In the genomic region with DNA sequence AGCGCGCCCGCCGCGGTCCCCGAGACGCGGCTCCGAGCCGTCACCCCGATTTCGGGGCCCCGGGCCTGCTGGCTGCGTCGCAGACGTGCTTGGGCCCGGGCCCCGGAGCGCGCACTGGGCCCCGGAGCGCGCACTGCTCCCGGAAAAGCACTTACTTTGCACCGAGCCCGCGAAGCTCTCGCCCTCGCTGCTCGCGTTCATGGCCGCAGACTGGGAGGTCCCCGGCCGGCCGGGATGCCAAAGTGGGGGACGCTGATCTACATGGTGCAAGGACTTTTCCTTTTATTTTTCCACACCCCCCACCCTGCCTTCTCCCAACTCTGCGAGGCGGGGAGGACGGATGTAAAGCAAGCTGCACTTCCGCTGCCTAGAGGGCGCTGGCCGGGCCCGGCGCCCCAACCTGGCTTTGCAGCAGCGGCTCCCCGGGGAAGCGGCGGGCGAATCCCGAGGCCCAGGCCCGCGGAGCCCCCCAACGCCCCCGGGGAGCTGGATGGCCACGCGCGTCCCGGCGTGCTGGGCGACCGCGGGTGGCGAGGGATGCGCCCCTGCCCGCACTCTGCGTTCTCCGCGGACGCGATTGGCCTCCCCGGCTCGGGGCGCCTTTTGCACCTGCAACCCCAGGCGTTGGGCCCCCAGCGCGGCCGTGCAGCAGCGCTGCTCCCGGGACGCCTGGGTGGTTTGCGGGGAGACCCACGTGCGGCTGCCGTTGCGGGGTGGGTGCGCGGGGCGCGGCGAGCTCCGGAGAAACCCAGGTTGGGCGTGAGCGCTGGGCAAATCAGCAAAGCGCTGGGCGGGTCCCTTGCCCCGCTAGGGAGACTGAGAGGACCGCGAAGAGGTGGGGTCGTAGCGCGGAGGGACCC, we compare ENCODE assay signal across 8 cellular contexts. TPM values are rescaled to one million over a fixed set of nuclear protein-coding genes. Genes with fewer than 3 reads are reported as not detected.
DNase-seq lines count a peak whose midpoint lies in the region; ATAC-seq lines count a peak whose summit lies in the region.

A gene (minus strand): TSS at position 344 of the 860 bp plus-strand sequence. CDS start 143 bp downstream, at position 201.

- peak within 1 kb of the TSS; percentile 79 for H3K4me3 ChIP-seq in CD8-positive, alpha-beta memory T cell (ENCODE audit: low read length)

- H3K27me3 Mint-ChIP-seq in CD8-positive, alpha-beta memory T cell, result no peaks in the 10 kb centered on the region

- in situ Hi-C loops in endometrial microvascular endothelial cells (cut with HindIII; ENCODE audit: inconsistent ontology term, low pct_unique_long_range_greater_than_20kb, low sequenced_read_pairs), result no loop called here

- peak; percentile 76 for ATAC-seq in GM19395 (IDR thresholded peaks at IDR 0.05; ENCODE audit: unreplicated experiment)
- peak; percentile 69 for ATAC-seq in HG03558 (IDR thresholded peaks at IDR 0.05; ENCODE audit: extremely low read depth, unreplicated experiment)

- H3K9me3 Mint-ChIP-seq in CD8-positive, alpha-beta memory T cell, result no peaks in the 10 kb centered on the region

- no peaks in the 10 kb centered on the region for H3K27me3 ChIP-seq in CD8-positive, alpha-beta memory T cell (ENCODE audit: insufficient read depth, low read length, poor library complexity, severe bottlenecking)

- H3K36me3 ChIP-seq in CD8-positive, alpha-beta memory T cell (ENCODE audit: insufficient read depth, low read length), result no peaks in the 10 kb centered on the region

- H3K36me3 Mint-ChIP-seq in CD8-positive, alpha-beta memory T cell, result peaks cover 0 to 16% (median 2%) of the 10 kb centered on the region in 3 donors

- DNase-seq in CD8-positive, alpha-beta memory T cell, result peak; percentile 51 to 86 (median 77)
- DNase-seq in NOMO-1 (lab: John Stamatoyannopoulos, UW; ENCODE audit: unreplicated experiment in 2 of 2) (peak; percentile 73 to 81), midbrain (lab: John Stamatoyannopoulos, UW) (peak; percentile 86)
- DNase-seq in activated CD8-positive, alpha-beta memory T cell treated with anti-CD3 and anti-CD28 coated beads, Interleukin-2, amount 50 U/mL, for 1 hour (ENCODE audit: extremely low read depth), result peak; percentile 10
- peak; percentile 43 to 50 for DNase-seq in stimulated activated CD8-positive, alpha-beta memory T cell treated with anti-CD3 and anti-CD28 coated beads, Interleukin-15, amount 100 ng/mL, for 48 hours (ENCODE audit: low read depth in 2 of 2)

- peaks cover 17% of the 10 kb centered on the region for H3K4me1 ChIP-seq in CD8-positive, alpha-beta memory T cell (ENCODE audit: insufficient read depth, low read length)

- H3K27ac Mint-ChIP-seq in CD8-positive, alpha-beta memory T cell, result peak within 1 kb of the TSS; percentile 72 to 98 (median 94)

- H3K9me3 ChIP-seq in CD8-positive, alpha-beta memory T cell (ENCODE audit: low read length), result no peaks in the 10 kb centered on the region

- H3K27ac ChIP-seq in CD8-positive, alpha-beta memory T cell (ENCODE audit: low read depth, low read length), result peak within 1 kb of the TSS; percentile 66

- peak within 1 kb of the TSS; percentile 88 to 98 (median 95) for H3K4me3 Mint-ChIP-seq in CD8-positive, alpha-beta memory T cell

- POLR2A ChIA-PET in CD8-positive, alpha-beta memory T cell (lab: Charles Lee), result interaction anchor here (0.6 kb wide), 1 partner anchor 525 kb away, joined by 3 read pairs; no protein-coding TSS in a partner anchor

- peaks cover 20 to 26% (median 25%) of the 10 kb centered on the region in 3 donors for H3K4me1 Mint-ChIP-seq in CD8-positive, alpha-beta memory T cell

- CTCF ChIA-PET in CD8-positive, alpha-beta memory T cell (lab: Charles Lee), result interaction anchor here (1.1 to 2.2 kb wide), 6 partner anchors 10 to 219 kb away, joined by 4 to 7 read pairs (median 4); no protein-coding TSS in a partner anchor

RNA-seq across cellular contexts. Expression of the gene that starts here (rescaled TPM):
- total RNA-seq in CD8-positive, alpha-beta memory T cell, result 10 to 100 TPM; 11.6 to 11.9 TPM
- 11.1 TPM for polyA plus RNA-seq in CD8-positive, alpha-beta memory T cell
- 35.7 TPM for total RNA-seq in endometrial microvascular endothelial cells (ENCODE audit: inconsistent ontology term)

Comparison
In these comparisons a context has a peak if more than half of its experiments do, and no peak if none do; other contexts are left out.
1. Peak in every context shown above with its lines: DNase-seq, ATAC-seq, H3K4me3 ChIP-seq and H3K27ac ChIP-seq.
2. DNase-seq: peak in every context shown above with its lines; median percentile 86 in midbrain; 77 in CD8-positive, alpha-beta memory T cell; 77 in NOMO-1; 46 in stimulated activated CD8-positive, alpha-beta memory T cell treated with anti-CD3 and anti-CD28 coated beads, Interleukin-15, amount 100 ng/mL, for 48 hours; 10 in activated CD8-positive, alpha-beta memory T cell treated with anti-CD3 and anti-CD28 coated beads, Interleukin-2, amount 50 U/mL, for 1 hour.